ENCODE assay signal across 13 cellular contexts in the genomic region with DNA sequence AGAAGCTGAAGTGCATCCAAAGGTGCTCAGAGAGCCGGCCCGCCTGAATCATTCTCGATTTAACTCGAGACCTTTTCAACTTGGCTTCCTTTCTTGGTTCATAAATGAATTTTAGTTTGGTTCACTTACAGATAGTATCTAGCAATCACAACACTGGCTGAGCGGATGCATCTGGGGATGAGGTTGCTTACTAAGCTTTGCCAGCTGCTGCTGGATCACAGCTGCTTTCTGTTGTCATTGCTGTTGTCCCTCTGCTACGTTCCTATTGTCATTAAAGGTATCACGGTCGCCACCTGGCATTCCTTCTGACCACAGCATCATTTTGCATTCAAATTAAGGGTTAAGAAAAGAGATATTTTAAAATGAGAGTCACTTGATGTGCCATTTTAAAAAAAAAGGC.
DNase-seq lines count a peak whose midpoint lies in the region; ATAC-seq and TF ChIP-seq lines count a peak whose summit lies in the region.
"Had no signal": no experiment of that assay in that cellular context is flagged by ENCODE, and none has a peak within 500 bp of the region (broad histone marks: within the 10 kb centered on the region; RNA-seq: fewer than 3 reads in every experiment).

No MANE protein-coding gene starts in this region.

- H3K4me3 ChIP-seq in heart right ventricle = no peak overlapping the region
- H3K4me3 ChIP-seq: BLaER1 had no signal

- H3K9me3 Mint-ChIP-seq in activated naive CD4-positive, alpha-beta T cell treated with anti-CD3 and anti-CD28 coated beads, Interleukin-2, amount 50 U/mL, for 24 hours = no peaks in the 10 kb centered on the region
- peaks cover 7% of the 10 kb centered on the region for H3K9me3 Mint-ChIP-seq in activated naive CD8-positive, alpha-beta T cell treated with anti-CD3 and anti-CD28 coated beads, Interleukin-2, amount 50 U/mL, for 24 hours
- H3K9me3 Mint-ChIP-seq in nephron = no peaks in the 10 kb centered on the region

- peaks cover 0 to 59% (median 33%) of the 10 kb centered on the region in 9 donors for H3K36me3 ChIP-seq in heart right ventricle

- peak overlapping the region; percentile 59 for H3K27ac Mint-ChIP-seq in activated naive CD4-positive, alpha-beta T cell treated with anti-CD3 and anti-CD28 coated beads, Interleukin-2, amount 50 U/mL, for 24 hours
- H3K27ac Mint-ChIP-seq in activated naive CD8-positive, alpha-beta T cell treated with anti-CD3 and anti-CD28 coated beads, Interleukin-2, amount 50 U/mL, for 24 hours = peak overlapping the region; percentile 62
- peak overlapping the region; percentile 46 to 60 (median 55) for H3K27ac Mint-ChIP-seq in nephron
- H3K27ac Mint-ChIP-seq: progenitor cell of endocrine pancreas; stimulated activated naive CD8-positive, alpha-beta T cell treated with anti-CD3 and anti-CD28 coated beads, Interleukin-15, amount 100 ng/mL, for 72 hours had no signal

- no peak for ATAC-seq in activated naive CD8-positive, alpha-beta T cell treated with anti-CD3 and anti-CD28 coated beads, Interleukin-2, amount 50 U/mL, for 24 hours
- ATAC-seq in heart right ventricle = no peak
- ATAC-seq: stimulated activated naive CD8-positive, alpha-beta T cell treated with anti-CD3 and anti-CD28 coated beads, Interleukin-15, amount 100 ng/mL, for 72 hours had no signal

- H3K4me1 Mint-ChIP-seq in activated naive CD4-positive, alpha-beta T cell treated with anti-CD3 and anti-CD28 coated beads, Interleukin-2, amount 50 U/mL, for 24 hours = peaks cover 81% of the 10 kb centered on the region
- peaks cover 77% of the 10 kb centered on the region for H3K4me1 Mint-ChIP-seq in activated naive CD8-positive, alpha-beta T cell treated with anti-CD3 and anti-CD28 coated beads, Interleukin-2, amount 50 U/mL, for 24 hours
- H3K4me1 Mint-ChIP-seq in nephron = peaks cover 24% of the 10 kb centered on the region

- 61 to 70% methylated on average over 8 of the region's 8 CpGs for WGBS in heart right ventricle, 2 donors

- intact Hi-C loops in heart right ventricle (cut with DNase I) = loop anchor here in 2 of 10 donors (5.0 to 10.0 kb wide), 3 partner anchors 162 to 391 kb away; no protein-coding TSS in a partner anchor

- H3K27me3 Mint-ChIP-seq in activated naive CD4-positive, alpha-beta T cell treated with anti-CD3 and anti-CD28 coated beads, Interleukin-2, amount 50 U/mL, for 24 hours = no peaks in the 10 kb centered on the region
- no peaks in the 10 kb centered on the region for H3K27me3 Mint-ChIP-seq in activated naive CD8-positive, alpha-beta T cell treated with anti-CD3 and anti-CD28 coated beads, Interleukin-2, amount 50 U/mL, for 24 hours
- H3K27me3 Mint-ChIP-seq in nephron (ENCODE audit: low read depth) = no peaks in the 10 kb centered on the region
- H3K27me3 Mint-ChIP-seq: progenitor cell of endocrine pancreas; stimulated activated naive CD8-positive, alpha-beta T cell treated with anti-CD3 and anti-CD28 coated beads, Interleukin-15, amount 100 ng/mL, for 72 hours had no signal

- H3K4me3 Mint-ChIP-seq in activated naive CD4-positive, alpha-beta T cell treated with anti-CD3 and anti-CD28 coated beads, Interleukin-2, amount 50 U/mL, for 24 hours = no peak overlapping the region
- no peak overlapping the region for H3K4me3 Mint-ChIP-seq in activated naive CD8-positive, alpha-beta T cell treated with anti-CD3 and anti-CD28 coated beads, Interleukin-2, amount 50 U/mL, for 24 hours
- no peak overlapping the region for H3K4me3 Mint-ChIP-seq in nephron
- H3K4me3 Mint-ChIP-seq: stimulated activated naive CD8-positive, alpha-beta T cell treated with anti-CD3 and anti-CD28 coated beads, Interleukin-15, amount 100 ng/mL, for 72 hours had no signal

- no peak for DNase-seq in activated naive CD4-positive, alpha-beta T cell treated with Interleukin-2 at 50 U/mL for 16 hours
- peak; percentile 17 for DNase-seq in NCI-H774 (lab: John Stamatoyannopoulos, UW)
- no peak for DNase-seq in activated naive CD8-positive, alpha-beta T cell treated with anti-CD3 and anti-CD28 coated beads, Interleukin-2, amount 50 U/mL, for 24 hours
- DNase-seq in heart right ventricle = no peak
- DNase-seq in GM20000 (ENCODE audit: low spot score) = no peak
- DNase-seq in HuH-7.5 (ENCODE audit: low spot score) = no peak
- DNase-seq: NCI-H1436 treated with DMSO at 0.1 percent for 48 hours; stimulated activated CD4-positive, alpha-beta T cell treated with anti-CD3 and anti-CD28 coated beads, Interleukin-4, amount 100 ng/mL, for 24 hours; stimulated activated naive CD8-positive, alpha-beta T cell treated with anti-CD3 and anti-CD28 coated beads, Interleukin-15, amount 100 ng/mL, for 72 hours had no signal

- TF ChIP-seq CTCF in nephron (IDR thresholded peaks at IDR 0.05; ENCODE audit: unreplicated experiment in 3 of 3) (no peak), heart right ventricle (IDR thresholded peaks at IDR 0.05) (no peak), GM20000 (IDR thresholded peaks at IDR 0.05; ENCODE audit: extremely low read depth, missing control alignments) (no peak)

- H3K9me3 ChIP-seq in heart right ventricle = no peaks in the 10 kb centered on the region

- no peaks in the 10 kb centered on the region for H3K27me3 ChIP-seq in heart right ventricle
- H3K27me3 ChIP-seq: BLaER1 had no signal

- H3K27ac ChIP-seq in heart right ventricle = no peak overlapping the region
- H3K27ac ChIP-seq: BLaER1 had no signal

- peaks cover 52% of the 10 kb centered on the region for H3K36me3 Mint-ChIP-seq in activated naive CD4-positive, alpha-beta T cell treated with anti-CD3 and anti-CD28 coated beads, Interleukin-2, amount 50 U/mL, for 24 hours
- peaks cover 60% of the 10 kb centered on the region for H3K36me3 Mint-ChIP-seq in activated naive CD8-positive, alpha-beta T cell treated with anti-CD3 and anti-CD28 coated beads, Interleukin-2, amount 50 U/mL, for 24 hours (ENCODE audit: low read depth)
- H3K36me3 Mint-ChIP-seq in nephron (ENCODE audit: low read depth) = peaks cover 38% of the 10 kb centered on the region

- peaks cover 0 to 28% (median 7%) of the 10 kb centered on the region in 9 donors for H3K4me1 ChIP-seq in heart right ventricle
